Comparison of ENCODE assay signal across 20 cellular contexts in genomic region chr2:208361077-208361441, GRCh38. TPM values are rescaled to one million over a fixed set of nuclear protein-coding genes. Genes with fewer than 3 reads are reported as not detected.
A peak's percentile ranks its signal among the peaks of the same experiment; 100 is the strongest.
DNase-seq lines count a peak whose midpoint lies in the region; ATAC-seq, FAIRE-seq and TF ChIP-seq lines count a peak whose summit lies in the region.
"Had no signal": no experiment of that assay in that cellular context is flagged by ENCODE, and none has a peak within 500 bp of the region (broad histone marks: within the 10 kb centered on the region; RNA-seq: fewer than 3 reads in every experiment).

No MANE protein-coding gene starts in this region.

- FAIRE-seq in A549 (lab: Jason Lieb, UNC) (no peak), HTR-8/SVneo (lab: Jason Lieb, UNC) (peak; percentile 55)
- FAIRE-seq: GM18507, H54, K562 had no signal

- H3K36me3 Mint-ChIP-seq in naive thymus-derived CD4-positive, alpha-beta T cell: peaks cover 7 to 20% (median 18%) of the 10 kb centered on the region in 5 donors

- POLR2A ChIA-PET in A549 (lab: Yijun Ruan, JAX): no interaction called here
- POLR2A ChIA-PET in naive thymus-derived CD4-positive, alpha-beta T cell (lab: Charles Lee): no interaction called here

- TF ChIP-seq EP300 in A549 (IDR thresholded peaks at IDR 0.05): no peak

- no peak overlapping the region for H3K4me2 ChIP-seq in A549

- peak; percentile 41 to 48; a peak in 3 of 6 replicates for ATAC-seq in A549
- ATAC-seq in HG03432 (IDR thresholded peaks at IDR 0.05; ENCODE audit: unreplicated experiment): no peak
- ATAC-seq in naive thymus-derived CD4-positive, alpha-beta T cell: no peak
- ATAC-seq: K562 had no signal

- H3K27ac Mint-ChIP-seq in naive thymus-derived CD4-positive, alpha-beta T cell: peak overlapping the region in 1 of 9 donors; percentile 19
- H3K27ac Mint-ChIP-seq: B cell; CD4-positive, alpha-beta T cell had no signal

- TF ChIP-seq RAD21 in A549 (conservative IDR thresholded peaks at IDR 0.05 in 1 of 2, IDR thresholded peaks at IDR 0.05 in 1 of 2): no peak

- H3K27ac ChIP-seq in A549: no peak overlapping the region
- H3K27ac ChIP-seq in neutrophil: peak overlapping the region; percentile 80
- no peak overlapping the region for H3K27ac ChIP-seq in naive thymus-derived CD4-positive, alpha-beta T cell (ENCODE audit: low read depth, low read length)
- H3K27ac ChIP-seq: GM23248 had no signal

- H3K9me3 ChIP-seq in A549 (peaks cover 11% of the 10 kb centered on the region; the same call in 2 of the 3 replicates), neutrophil (no peaks in the 10 kb centered on the region)
- peaks cover 0 to 4% (median 0%) of the 10 kb centered on the region in 3 experiments for H3K9me3 ChIP-seq in naive thymus-derived CD4-positive, alpha-beta T cell (ENCODE audit: control insufficient read depth in 2 of 3, low read length in 3 of 3)

- intact Hi-C loops in naive thymus-derived CD4-positive, alpha-beta T cell (cut with micrococcal nuclease): no loop called here

- H3K4me3 ChIP-seq in A549: no peak overlapping the region
- no peak overlapping the region for H3K4me3 ChIP-seq in GM06990 (replicated peaks; ENCODE audit: low read depth, low read length)
- H3K4me3 ChIP-seq in neutrophil (ENCODE audit: low read depth in 1 of 2, low read length in 1 of 2): no peak overlapping the region
- no peak overlapping the region for H3K4me3 ChIP-seq in naive thymus-derived CD4-positive, alpha-beta T cell (ENCODE audit: low read length)
- H3K4me3 ChIP-seq: GM23248, K562 had no signal

- peaks cover 2 to 16% (median 8%) of the 10 kb centered on the region in 11 donors for H3K9me3 Mint-ChIP-seq in naive thymus-derived CD4-positive, alpha-beta T cell

- peaks cover 0 to 8% (median 0%) of the 10 kb centered on the region in 7 donors for H3K4me1 Mint-ChIP-seq in naive thymus-derived CD4-positive, alpha-beta T cell

- H3K36me3 ChIP-seq in GM06990 (ENCODE audit: control insufficient read depth, insufficient read depth, low read length): peaks cover 5% of the 10 kb centered on the region
- H3K36me3 ChIP-seq in neutrophil: no peaks in the 10 kb centered on the region
- H3K36me3 ChIP-seq in naive thymus-derived CD4-positive, alpha-beta T cell (ENCODE audit: control insufficient read depth in 2 of 3, insufficient read depth in 3 of 3, low read length in 3 of 3): no peaks in the 10 kb centered on the region

- TF ChIP-seq POLR2A in A549 (IDR thresholded peaks at IDR 0.05; ENCODE audit: low read length): no peak

- CTCF ChIA-PET in A549 (lab: Yijun Ruan, JAX): interaction anchor here (1.7 kb wide), 1 partner anchor 14 kb away, joined by 4 read pairs; no protein-coding TSS in a partner anchor
- CTCF ChIA-PET in naive thymus-derived CD4-positive, alpha-beta T cell (lab: Charles Lee): no interaction called here

- H3K27me3 Mint-ChIP-seq in naive thymus-derived CD4-positive, alpha-beta T cell: peaks cover 0 to 5% (median 0%) of the 10 kb centered on the region in 5 donors
- H3K27me3 Mint-ChIP-seq: B cell; CD4-positive, alpha-beta T cell had no signal

- H3K27me3 ChIP-seq in GM06990 (replicated peaks; ENCODE audit: control insufficient read depth, insufficient read depth, low read length): no peaks in the 10 kb centered on the region
- H3K27me3 ChIP-seq in neutrophil: no peaks in the 10 kb centered on the region
- H3K27me3 ChIP-seq in naive thymus-derived CD4-positive, alpha-beta T cell (ENCODE audit: control insufficient read depth in 2 of 2, insufficient read depth in 2 of 2, low read length in 2 of 2): no peaks in the 10 kb centered on the region

- no peak for TF ChIP-seq CTCF in A549 (IDR thresholded peaks at IDR 0.05)
- no peak for TF ChIP-seq CTCF in GM06990 (IDR thresholded peaks at IDR 0.05; ENCODE audit: insufficient read depth, low read length, poor library complexity, severe bottlenecking)
- no peak for TF ChIP-seq CTCF in neutrophil (IDR thresholded peaks at IDR 0.05)

- H3K4me3 Mint-ChIP-seq in naive thymus-derived CD4-positive, alpha-beta T cell: no peak overlapping the region
- H3K4me3 Mint-ChIP-seq: B cell; CD4-positive, alpha-beta T cell had no signal

- 96% methylated on average over 7 of the region's 9 CpGs for WGBS in A549 (ENCODE audit: missing lambda C conversion rate)

- H3K4me1 ChIP-seq in A549 (0 out of 3 replicates have a peak, but pooled peaks cover 5% of the 10 kb centered on the region), neutrophil (ENCODE audit: control insufficient read depth in 1 of 2, insufficient read depth in 1 of 2, low read depth in 1 of 2, low read length in 1 of 2) (peaks cover 0 to 51% of the 10 kb centered on the region in 2 experiments)
- H3K4me1 ChIP-seq in naive thymus-derived CD4-positive, alpha-beta T cell (ENCODE audit: control insufficient read depth in 2 of 2, insufficient read depth in 2 of 2, low read length in 2 of 2): peaks cover 0 to 4% of the 10 kb centered on the region in 2 donors

- DNase-seq in A549 (ENCODE audit: low read depth in 1 of 2, low spot score in 1 of 2): no peak
- DNase-seq in GM06990 (ENCODE audit: extremely low read depth, insufficient read length): peak; percentile 29
- no peak for DNase-seq in HTR-8/SVneo (ENCODE audit: insufficient read length, low spot score)
- no peak for DNase-seq in naive thymus-derived CD4-positive, alpha-beta T cell
- DNase-seq in RPMI8226: no peak
- DNase-seq in foreskin melanocyte: no peak
- DNase-seq: C1 segment of cervical spinal cord; Calu3; CD4-positive, alpha-beta T cell; DMS153; DND-41; GDM1; GM23248 had no signal

TF ChIP-seq in A549, 52 proteins besides CTCF, POLR2A, EP300 and RAD21:
- no peak for TF ChIP-seq HDAC2 (IDR thresholded peaks at IDR 0.05)
- no peak for TF ChIP-seq CHD2 (IDR thresholded peaks at IDR 0.05; ENCODE audit: low read length, partially characterized antibody)
- TF ChIP-seq MYC (IDR thresholded peaks at IDR 0.05; ENCODE audit: borderline replicate concordance, low read length): no peak

RNA-seq across cellular contexts. Expression of gene PTH2R, which starts 45.5 kb away (rescaled TPM):
- polyA plus RNA-seq in A549 (2011; rRNA removed) (not detected in 2 replicates), A549 (2017; fragmentation: RNase III; extraction: RNeasy Plus Mini Kit Qiagen cat#74134 plus additional on column Dnase treatment) (not detected in 3 replicates)
- polyA plus RNA-seq in A549 (2012; cell fraction: cytosol; rRNA removed): not detected in 2 replicates
- not detected in 2 replicates for polyA plus RNA-seq in A549 (2012; cell fraction: nucleus; rRNA removed)
- polyA minus RNA-seq in A549 (2011; rRNA and poly(A)+ RNA removed): not detected in 2 replicates
- under 1 TPM in 3 of 5 experiments, not detected in 2; 0.19 to 0.44 (median 0.43) TPM for total RNA-seq in naive thymus-derived CD4-positive, alpha-beta T cell
- not detected for polyA plus RNA-seq in naive thymus-derived CD4-positive, alpha-beta T cell
- total RNA-seq: A172; Calu3; CD4-positive, alpha-beta T cell; GM23248 had no signal
- polyA plus RNA-seq: GM23248 had no signal

Comparison
In these comparisons a context has a peak if more than half of its experiments do, and no peak if none do; other contexts are left out.
1. ATAC-seq: peak in A549 (2 of 2); none in HG03432 (single experiment) and naive thymus-derived CD4-positive, alpha-beta T cell (single experiment).